Comparison of ENCODE assay signal across 12 cellular contexts in the genomic region with DNA sequence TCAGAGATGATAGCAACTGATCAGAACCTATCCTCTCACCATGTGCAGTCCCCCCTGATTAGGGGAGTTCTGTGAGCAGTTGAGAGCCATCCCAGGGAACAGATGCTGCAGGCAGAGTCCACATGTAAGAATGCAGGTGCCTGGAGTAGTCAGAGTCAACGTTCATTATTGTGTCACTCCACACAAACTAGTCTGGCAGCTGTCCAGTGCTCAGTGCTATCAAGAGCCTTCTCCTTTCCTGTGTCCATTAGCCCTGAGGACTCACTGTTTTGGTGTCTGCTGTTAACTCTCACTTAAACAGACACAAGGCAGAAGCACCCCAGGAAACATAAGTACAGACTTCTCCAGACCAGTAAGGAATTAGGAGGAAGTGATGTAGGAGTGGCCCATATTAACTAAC. TPM values are rescaled to one million over a fixed set of nuclear protein-coding genes. Genes with fewer than 3 reads are reported as not detected.
DNase-seq lines count a peak whose midpoint lies in the region; ATAC-seq and TF ChIP-seq lines count a peak whose summit lies in the region.
"Had no signal": no experiment of that assay in that cellular context is flagged by ENCODE, and none has a peak within 500 bp of the region (broad histone marks: within the 10 kb centered on the region; RNA-seq: fewer than 3 reads in every experiment).

No MANE protein-coding gene starts in this region.

- H3F3A ChIP-seq in GM23248 (ENCODE audit: insufficient read depth), result peaks cover 12% of the 10 kb centered on the region

- no peak overlapping the region for H3K27ac Mint-ChIP-seq in endothelial cell (ENCODE audit: unreplicated experiment)
- H3K27ac Mint-ChIP-seq: activated naive CD4-positive, alpha-beta T cell treated with anti-CD3 and anti-CD28 coated beads for 36 hours; naive thymus-derived CD8-positive, alpha-beta T cell had no signal

- TF ChIP-seq CTCF in epithelial cell of esophagus (IDR thresholded peaks at IDR 0.05; ENCODE audit: insufficient read depth, low read depth, low read length, missing control alignments), result no peak
- TF ChIP-seq CTCF in endothelial cell (IDR thresholded peaks at IDR 0.05; ENCODE audit: unreplicated experiment), result no peak
- TF ChIP-seq CTCF in psoas muscle (IDR thresholded peaks at IDR 0.05), result no peak

- H3K27me3 Mint-ChIP-seq in endothelial cell (ENCODE audit: unreplicated experiment), result no peaks in the 10 kb centered on the region

- intact Hi-C loops in psoas muscle (cut with DNase I), result no loop called here

- H3K4me1 ChIP-seq in GM23248 (ENCODE audit: insufficient read depth) (peaks cover 20% of the 10 kb centered on the region), psoas muscle (peaks cover 12% of the 10 kb centered on the region)

- peaks cover 12% of the 10 kb centered on the region for H3K4me1 Mint-ChIP-seq in endothelial cell (ENCODE audit: unreplicated experiment)
- H3K4me1 Mint-ChIP-seq: naive thymus-derived CD8-positive, alpha-beta T cell had no signal

- H3K4me2 ChIP-seq in GM23248 (ENCODE audit: unreplicated experiment), result no peak overlapping the region

- H3K4me3 Mint-ChIP-seq in endothelial cell (ENCODE audit: unreplicated experiment), result no peak overlapping the region
- H3K4me3 Mint-ChIP-seq: activated naive CD4-positive, alpha-beta T cell treated with anti-CD3 and anti-CD28 coated beads for 36 hours; naive thymus-derived CD8-positive, alpha-beta T cell had no signal

- H3K4me3 ChIP-seq in GM23248 (no peak overlapping the region), epithelial cell of esophagus (ENCODE audit: low read length) (no peak overlapping the region), psoas muscle (no peak overlapping the region)

- H3K27ac ChIP-seq in GM23248, result no peak overlapping the region
- no peak overlapping the region for H3K27ac ChIP-seq in psoas muscle

- no peaks in the 10 kb centered on the region for H3K9me2 ChIP-seq in GM23248 (ENCODE audit: insufficient read depth)

- H3K9me3 Mint-ChIP-seq in endothelial cell (ENCODE audit: unreplicated experiment), result no peaks in the 10 kb centered on the region

- no peaks in the 10 kb centered on the region for H3K79me2 ChIP-seq in GM23248 (ENCODE audit: insufficient read depth)

- DNase-seq in GM23248 (peak; percentile 54), NCI-H774 (lab: John Stamatoyannopoulos, UW) (peak; percentile 44), epithelial cell of esophagus (ENCODE audit: low read depth) (peak; percentile 72), myocyte (ENCODE audit: low read depth) (peak; percentile 48), endothelial cell (ENCODE audit: low spot score) (no peak), psoas muscle (no peak)
- DNase-seq: activated naive CD4-positive, alpha-beta T cell treated with anti-CD3 and anti-CD28 coated beads for 36 hours; naive thymus-derived CD8-positive, alpha-beta T cell; NCI-H1694; stimulated activated CD4-positive, alpha-beta T cell treated with anti-CD3 and anti-CD28 coated beads, Interleukin-4, amount 100 ng/mL, for 24 hours had no signal

- H4K20me1 ChIP-seq in GM23248 (ENCODE audit: insufficient read depth), result no peaks in the 10 kb centered on the region

- H3K36me3 ChIP-seq in GM23248 (ENCODE audit: low read depth) (no peaks in the 10 kb centered on the region), psoas muscle (ENCODE audit: insufficient read depth in 1 of 2, low read depth in 1 of 2) (no peaks in the 10 kb centered on the region)

- no peaks in the 10 kb centered on the region for H3K36me3 Mint-ChIP-seq in endothelial cell (ENCODE audit: low read depth, unreplicated experiment)

- no peaks in the 10 kb centered on the region for H3K9me3 ChIP-seq in GM23248 (ENCODE audit: low read depth)
- peaks cover 5% of the 10 kb centered on the region for H3K9me3 ChIP-seq in psoas muscle

- ATAC-seq in GM19395 (IDR thresholded peaks at IDR 0.05; ENCODE audit: unreplicated experiment), result no peak
- no peak for ATAC-seq in HG02884 (IDR thresholded peaks at IDR 0.05; ENCODE audit: unreplicated experiment)
- ATAC-seq in psoas muscle, result no peak
- ATAC-seq: naive thymus-derived CD8-positive, alpha-beta T cell had no signal

- H2AFZ ChIP-seq in GM23248, result no peak overlapping the region

- in situ Hi-C loops in GM23248 (cut with MboI), result no loop called here

- 0% methylated on average over 1 of the region's 1 CpG for WGBS in GM23248 (ENCODE audit: low coverage in 1 of 2, low lambda C conversion rate in 2 of 2, missing lambda C conversion rate in 2 of 2), 2 experiments
- WGBS in psoas muscle, 3 donors, result 0 to 13% (median 2%) methylated on average over 1 of the region's 1 CpG

- H3K9ac ChIP-seq in GM23248, result no peak overlapping the region

- H3K27me3 ChIP-seq in GM23248 (replicated peaks; ENCODE audit: insufficient read depth), result no peaks in the 10 kb centered on the region
- H3K27me3 ChIP-seq in psoas muscle (ENCODE audit: insufficient read depth in 3 of 3, low read length in 2 of 3), result no peaks in the 10 kb centered on the region

RNA-seq across cellular contexts. Expression of a gene that starts 2.5 kb away (rescaled TPM):
- 1.1 and 1.5 TPM in 2 replicates for total RNA-seq in GM23248 (2014; rRNA removed; shearing (Covaris generic))
- polyA plus RNA-seq in GM23248 (2016; fragmentation: Nextera tagmentation; extraction: Ambion mirVana) (0.22 and 0.88 TPM in 2 replicates), psoas muscle (under 1 TPM; 0.18 to 0.60 (median 0.44) TPM)
- total RNA-seq in myocyte (3.9 and 4.3 TPM in 2 replicates), endothelial cell (ENCODE audit: unreplicated experiment) (0.13 TPM), psoas muscle (1 to 10 TPM in 2 of 4 donors, under 1 TPM in 2; 0.34 to 1.9 (median 1.0) TPM)
- polyA plus RNA-seq in myocyte (2012), result 1.4 TPM
- total RNA-seq: activated naive CD4-positive, alpha-beta T cell treated with anti-CD3 and anti-CD28 coated beads for 36 hours; naive thymus-derived CD8-positive, alpha-beta T cell had no signal
- polyA plus RNA-seq: naive thymus-derived CD8-positive, alpha-beta T cell had no signal

Comparison
In these comparisons a context has a peak if more than half of its experiments do, and no peak if none do; other contexts are left out.
1. DNase-seq: peak in GM23248 (single experiment), NCI-H774 (single experiment), epithelial cell of esophagus (single experiment) and myocyte (single experiment); none in endothelial cell (single experiment) and psoas muscle (0 of 2).